Comparison of ENCODE assay signal across 1 cellular context in genomic region chr12:82530394-82530793, GRCh38.
TF ChIP-seq lines count a peak whose summit lies in the region.

No MANE protein-coding gene starts in this region.

TF ChIP-seq in HepG2, 621 proteins besides CTCF, POLR2A, EP300 and RAD21 (continued from another document):
- no peak for TF ChIP-seq ZBED4 (CRISPR knock-in tag; IDR thresholded peaks at IDR 0.05; ENCODE audit: borderline replicate concordance)
- TF ChIP-seq IKZF5 (CRISPR knock-in tag; IDR thresholded peaks at IDR 0.05): no peak
- TF ChIP-seq MIER2 (CRISPR knock-in tag; IDR thresholded peaks at IDR 0.05): no peak
- no peak for TF ChIP-seq SYNCRIP (IDR thresholded peaks at IDR 0.05; ENCODE audit: insufficient read depth, low read depth, low read length)
- no peak for TF ChIP-seq RFXAP (CRISPR knock-in tag; IDR thresholded peaks at IDR 0.05; ENCODE audit: borderline replicate concordance)
- TF ChIP-seq ARNT (IDR thresholded peaks at IDR 0.05): no peak
- TF ChIP-seq PPARG (CRISPR knock-in tag; conservative IDR thresholded peaks at IDR 0.05): no peak
- no peak for TF ChIP-seq PITX1 (CRISPR knock-in tag; IDR thresholded peaks at IDR 0.05)
- TF ChIP-seq FOXM1 (CRISPR knock-in tag; IDR thresholded peaks at IDR 0.05): no peak
